In the genomic region with DNA sequence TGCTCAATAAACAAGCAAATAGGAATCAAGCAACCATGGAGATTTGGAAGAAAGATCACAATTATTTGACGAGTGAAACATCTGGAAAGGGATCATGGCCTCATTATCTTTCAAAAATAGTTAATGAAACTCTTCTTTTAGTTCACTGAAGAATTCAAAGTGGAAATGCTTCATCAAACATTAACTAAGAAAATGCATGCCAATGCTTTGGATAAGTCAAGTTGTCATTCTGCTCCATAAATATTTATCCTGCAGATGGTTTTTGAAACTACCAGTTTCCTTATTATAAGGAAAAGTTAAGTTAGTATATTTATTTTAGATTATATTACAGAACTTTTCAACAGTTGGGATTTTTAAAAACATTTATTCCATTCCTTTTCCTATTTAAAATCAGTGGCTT, we compare ENCODE assay signal across 16 cellular contexts.
DNase-seq lines count a peak whose midpoint lies in the region; ATAC-seq and TF ChIP-seq lines count a peak whose summit lies in the region.
"Had no signal": no experiment of that assay in that cellular context is flagged by ENCODE, and none has a peak within 500 bp of the region (broad histone marks: within the 10 kb centered on the region; RNA-seq: fewer than 3 reads in every experiment).

No MANE protein-coding gene starts in this region.

- peak; percentile 35 for DNase-seq in Caki2 (ENCODE audit: low read depth)
- peak; percentile 42 for DNase-seq in kidney glomerular epithelial cell (lab: John Stamatoyannopoulos, UW)
- no peak for DNase-seq in right lobe of liver
- DNase-seq in activated naive CD4-positive, alpha-beta T cell treated with Interleukin-2 at 50 U/mL for 16 hours = no peak
- DNase-seq in H7 = no peak
- DNase-seq: Caco-2; CD4-positive, CD25-positive, alpha-beta regulatory T cell; CD8-positive, alpha-beta T cell; DMS 273 treated with DMSO at 0.1 percent for 48 hours; DMS53; DND-41; GOT3; HCEC 1CT had no signal

- in situ Hi-C loops in Caki2 (cut with HindIII; ENCODE audit: low pct_unique_long_range_greater_than_20kb, low sequenced_read_pairs) = no loop called here

- no peaks in the 10 kb centered on the region for H3K27me3 ChIP-seq in right lobe of liver
- H3K27me3 ChIP-seq in H7 (ENCODE audit: control insufficient read depth, insufficient read depth, low read length) = no peaks in the 10 kb centered on the region
- H3K27me3 ChIP-seq: BLaER1 had no signal

- no peaks in the 10 kb centered on the region for H3K36me3 ChIP-seq in right lobe of liver
- H3K36me3 ChIP-seq in H7 (replicated peaks; ENCODE audit: control insufficient read depth, insufficient read depth, low read length) = no peaks in the 10 kb centered on the region
- H3K36me3 ChIP-seq: BLaER1 had no signal

- H3K4me3 ChIP-seq in right lobe of liver = no peak overlapping the region
- H3K4me3 ChIP-seq in H7 (ENCODE audit: insufficient read depth, low read depth, low read length) = no peak overlapping the region
- H3K4me3 ChIP-seq: BLaER1 had no signal

- intact Hi-C loops in right lobe of liver (cut with DNase I) = no loop called here

- no peak overlapping the region for H3K27ac ChIP-seq in right lobe of liver
- H3K27ac ChIP-seq: BLaER1, C4-2B had no signal

- peak; percentile 48 to 80 (median 72) for ATAC-seq in right lobe of liver
- no peak for ATAC-seq in HG03469 (IDR thresholded peaks at IDR 0.05; ENCODE audit: unreplicated experiment)
- ATAC-seq: CD8-positive, alpha-beta T cell had no signal

- no peaks in the 10 kb centered on the region for H3K4me1 ChIP-seq in right lobe of liver
- H3K4me1 ChIP-seq: BLaER1, Caco-2 had no signal

- H3K9me3 ChIP-seq in right lobe of liver = no peaks in the 10 kb centered on the region
- H3K9me3 ChIP-seq: BLaER1, Caco-2 had no signal

- TF ChIP-seq POLR2A in right lobe of liver (IDR thresholded peaks at IDR 0.05) = no peak

- TF ChIP-seq CTCF in right lobe of liver (IDR thresholded peaks at IDR 0.05) = no peak

- WGBS in right lobe of liver (ENCODE audit: insufficient coverage, low coverage, low lambda C conversion rate, missing lambda C conversion rate) = 19% methylated on average over 1 of the region's 1 CpG

Comparison
In these comparisons a context has a peak if more than half of its experiments do, and no peak if none do; other contexts are left out.
1. DNase-seq: peak in Caki2 (single experiment) and kidney glomerular epithelial cell (single experiment); none in right lobe of liver (0 of 3), activated naive CD4-positive, alpha-beta T cell treated with Interleukin-2 at 50 U/mL for 16 hours (single experiment) and H7 (single experiment).